Comparison of ENCODE assay signal across 20 cellular contexts in genomic region chr4:94409947-94410346, GRCh38. TPM values are rescaled to one million over a fixed set of nuclear protein-coding genes. Genes with fewer than 3 reads are reported as not detected.
A peak's percentile ranks its signal among the peaks of the same experiment; 100 is the strongest.
DNase-seq lines count a peak whose midpoint lies in the region; ATAC-seq and TF ChIP-seq lines count a peak whose summit lies in the region.
"Had no signal": no experiment of that assay in that cellular context is flagged by ENCODE, and none has a peak within 500 bp of the region (broad histone marks: within the 10 kb centered on the region; RNA-seq: fewer than 3 reads in every experiment).

No MANE protein-coding gene starts in this region.

- peaks cover 6% of the 10 kb centered on the region for H3K9me3 Mint-ChIP-seq in MCF 10A (ENCODE audit: unreplicated experiment)
- H3K9me3 Mint-ChIP-seq: activated naive CD4-positive, alpha-beta T cell treated with anti-CD3 and anti-CD28 coated beads for 36 hours; neural progenitor cell had no signal

- no peak overlapping the region for H3K4me2 ChIP-seq in mammary epithelial cell (ENCODE audit: insufficient read depth, low read depth, low read length)
- H3K4me2 ChIP-seq in osteoblast (ENCODE audit: insufficient read depth, low read length) = peak overlapping the region; percentile 82
- H3K4me2 ChIP-seq: neural progenitor cell had no signal

- H3K4me1 ChIP-seq in mammary epithelial cell (ENCODE audit: insufficient read depth, low read length) (peaks cover 12% of the 10 kb centered on the region), osteoblast (ENCODE audit: insufficient read depth, low read length) (peaks cover 74% of the 10 kb centered on the region), aorta (ENCODE audit: control insufficient read depth in 1 of 2, insufficient read depth in 2 of 2, low read length in 2 of 2) (peaks cover 6 to 7% of the 10 kb centered on the region in 2 donors)

- POLR2A ChIA-PET in MCF 10A (lab: Yijun Ruan, JAX) = interaction anchor here (0.7 to 9.3 kb wide), 8 partner anchors 9 to 204 kb away, joined by 4 to 288 read pairs (median 10); partner anchors contain the start of gene PDLIM5

- DNase-seq in MCF 10A (ENCODE audit: unreplicated experiment) = peak; percentile 6
- no peak for DNase-seq in mammary epithelial cell
- DNase-seq in fibroblast of mammary gland (ENCODE audit: low read depth) = peak; percentile 16
- no peak for DNase-seq in osteoblast (ENCODE audit: insufficient read length, low spot score, missing footprints)
- no peak for DNase-seq in aorta
- DNase-seq in mesenteric fat pad (ENCODE audit: low spot score) = no peak
- DNase-seq in foreskin fibroblast = no peak
- no peak for DNase-seq in DMS53 (lab: John Stamatoyannopoulos, UW)
- DNase-seq: activated CD4-positive, alpha-beta T cell treated with anti-CD3 and anti-CD28 coated beads, Interleukin-2, amount 50 U/mL, for 4 hours; activated naive CD4-positive, alpha-beta T cell treated with anti-CD3 and anti-CD28 coated beads for 36 hours; hippocampal formation; islet precursor cell; NCI-H1105; NCI-H526 treated with DMSO at 0.1 percent for 48 hours; SHP77 treated with DMSO at 0.1 percent for 48 hours; WERI-Rb-1 had no signal

- ATAC-seq in aorta (ENCODE audit: low FRiP score) = peak; percentile 77
- ATAC-seq: body of pancreas had no signal

- dilution Hi-C loops in mammary epithelial cell (cut with HindIII; ENCODE audit: low sequenced_read_pairs) = no loop called here

- peaks cover 5% of the 10 kb centered on the region for H3K36me3 Mint-ChIP-seq in MCF 10A (ENCODE audit: insufficient read depth, unreplicated experiment)
- H3K36me3 Mint-ChIP-seq: neural progenitor cell had no signal

- H3K27ac Mint-ChIP-seq in MCF 10A (ENCODE audit: low read depth, unreplicated experiment) = peak overlapping the region; percentile 99
- H3K27ac Mint-ChIP-seq: activated naive CD4-positive, alpha-beta T cell treated with anti-CD3 and anti-CD28 coated beads for 36 hours; neural progenitor cell had no signal

- no peak overlapping the region for H3K4me3 ChIP-seq in mammary epithelial cell (replicated peaks in 1 of 3; ENCODE audit: insufficient read depth in 1 of 3, low read depth in 2 of 3, low read length in 3 of 3)
- no peak overlapping the region for H3K4me3 ChIP-seq in fibroblast of mammary gland (ENCODE audit: control insufficient read depth, low read depth, low read length)
- no peak overlapping the region for H3K4me3 ChIP-seq in osteoblast (ENCODE audit: insufficient read depth, low read length)
- H3K4me3 ChIP-seq in aorta (ENCODE audit: low read length in 2 of 2) = no peak overlapping the region
- no peak overlapping the region for H3K4me3 ChIP-seq in foreskin fibroblast (ENCODE audit: low read depth in 1 of 2, low read length in 2 of 2)
- H3K4me3 ChIP-seq: BLaER1 treated with 17β-estradiol and CSF1 and Interleukin-3, amounts not matched to agents 10 nM and 100 nM; body of pancreas; neural progenitor cell had no signal

- H2AFZ ChIP-seq in mammary epithelial cell (ENCODE audit: low read depth, low read length) (no peak overlapping the region), osteoblast (ENCODE audit: low read length) (no peak overlapping the region)
- H2AFZ ChIP-seq: neural progenitor cell had no signal

- no peaks in the 10 kb centered on the region for H3K27me3 Mint-ChIP-seq in MCF 10A (ENCODE audit: insufficient read depth, unreplicated experiment)

- H3K36me3 ChIP-seq in mammary epithelial cell (ENCODE audit: insufficient read depth, low read length) (no peaks in the 10 kb centered on the region), osteoblast (ENCODE audit: insufficient read depth, low read length) (no peaks in the 10 kb centered on the region), aorta (ENCODE audit: control insufficient read depth in 1 of 2, insufficient read depth in 2 of 2, low read length in 1 of 2) (no peaks in the 10 kb centered on the region)
- H3K36me3 ChIP-seq: BLaER1 treated with 17β-estradiol and CSF1 and Interleukin-3, amounts not matched to agents 10 nM and 100 nM; neural progenitor cell; WERI-Rb-1 had no signal

- no peak for TF ChIP-seq CTCF in MCF 10A (IDR thresholded peaks at IDR 0.05; ENCODE audit: unreplicated experiment)
- no peak for TF ChIP-seq CTCF in mammary epithelial cell (conservative IDR thresholded peaks at IDR 0.05 in 1 of 2, IDR thresholded peaks at IDR 0.05 in 1 of 2; ENCODE audit: extremely low read depth in 1 of 2, insufficient read depth in 1 of 2, low read depth in 1 of 2, low read length in 2 of 2)
- TF ChIP-seq CTCF in fibroblast of mammary gland (conservative IDR thresholded peaks at IDR 0.05; ENCODE audit: control insufficient read depth, insufficient read depth, low read depth, low read length) = no peak
- no peak for TF ChIP-seq CTCF in osteoblast (IDR thresholded peaks at IDR 0.05; ENCODE audit: extremely low read depth, low read depth, low read length)
- TF ChIP-seq CTCF in foreskin fibroblast (IDR thresholded peaks at IDR 0.05; ENCODE audit: low read depth, low read length) = no peak

- H3K4me3 Mint-ChIP-seq in MCF 10A (ENCODE audit: unreplicated experiment) = no peak overlapping the region
- H3K4me3 Mint-ChIP-seq: activated naive CD4-positive, alpha-beta T cell treated with anti-CD3 and anti-CD28 coated beads for 36 hours; neural progenitor cell had no signal

- intact Hi-C loops in MCF 10A (cut with micrococcal nuclease) (loop anchor here (1.0 kb wide), 1 partner anchor 43 kb away; no protein-coding TSS in a partner anchor), mammary epithelial cell (cut with micrococcal nuclease) (loop anchor here (10.0 kb wide), 1 partner anchor 315 kb away; no protein-coding TSS in a partner anchor), aorta (cut with DNase I) (loop anchor here (2.0 to 10.0 kb wide), 7 partner anchors 45 to 695 kb away; no protein-coding TSS in a partner anchor)

- H3K27ac ChIP-seq in mammary epithelial cell (ENCODE audit: insufficient read depth, low read depth, low read length) (no peak overlapping the region), osteoblast (ENCODE audit: low read depth, low read length) (peak overlapping the region; percentile 97), aorta (ENCODE audit: low read depth in 1 of 2, low read length in 2 of 2) (no peak overlapping the region)
- H3K27ac ChIP-seq: 22Rv1; BLaER1 treated with 17β-estradiol and CSF1 and Interleukin-3, amounts not matched to agents 10 nM and 100 nM; body of pancreas; neural progenitor cell; WERI-Rb-1 had no signal

- peaks cover 23% of the 10 kb centered on the region for H3K4me1 Mint-ChIP-seq in MCF 10A (ENCODE audit: insufficient read depth, unreplicated experiment)

- CTCF ChIA-PET in MCF 10A (lab: Yijun Ruan, JAX) (interaction anchor here (0.7 to 0.8 kb wide), 2 partner anchors 109 to 150 kb away, joined by 3 read pairs; no protein-coding TSS in a partner anchor), mammary epithelial cell (lab: Charles Lee; ENCODE audit: low non-redundant PET) (no interaction called here)

- BruUV-seq in MCF 10A (replicated peaks; lab: Mats Ljungman, UMichigan) (TSS peak; percentile 80), mammary epithelial cell (replicated peaks; lab: Mats Ljungman, UMichigan) (no TSS peak)

- H3K9ac ChIP-seq in mammary epithelial cell (ENCODE audit: insufficient read depth, low read length) = no peak overlapping the region
- H3K9ac ChIP-seq: BLaER1 treated with 17β-estradiol and CSF1 and Interleukin-3, amounts not matched to agents 10 nM and 100 nM; neural progenitor cell had no signal

- H3K79me2 ChIP-seq in mammary epithelial cell (ENCODE audit: insufficient read depth, low read length) = no peaks in the 10 kb centered on the region
- peaks cover 4% of the 10 kb centered on the region for H3K79me2 ChIP-seq in osteoblast (ENCODE audit: insufficient read depth, low read length)

- H3K27me3 ChIP-seq in mammary epithelial cell (ENCODE audit: insufficient read depth, low read length) (no peaks in the 10 kb centered on the region), osteoblast (ENCODE audit: insufficient read depth, low read length) (no peaks in the 10 kb centered on the region), aorta (ENCODE audit: control insufficient read depth in 1 of 2, insufficient read depth in 2 of 2, low read length in 1 of 2) (no peaks in the 10 kb centered on the region)
- H3K27me3 ChIP-seq: BLaER1 treated with 17β-estradiol and CSF1 and Interleukin-3, amounts not matched to agents 10 nM and 100 nM; body of pancreas; neural progenitor cell had no signal

- in situ Hi-C loops in mammary epithelial cell (cut with MboI; ENCODE audit: low sequenced_read_pairs in 2 of 2) = loop anchor here (5.0 to 10.0 kb wide), 2 partner anchors 185 to 187 kb away; no protein-coding TSS in a partner anchor

- H3K9me3 ChIP-seq in mammary epithelial cell (replicated peaks; ENCODE audit: insufficient read depth, low read length) = no peaks in the 10 kb centered on the region
- H3K9me3 ChIP-seq in osteoblast (ENCODE audit: low read depth, low read length) = no peaks in the 10 kb centered on the region
- no peaks in the 10 kb centered on the region for H3K9me3 ChIP-seq in aorta (ENCODE audit: control insufficient read depth, low read length)
- H3K9me3 ChIP-seq: BLaER1 treated with 17β-estradiol and CSF1 and Interleukin-3, amounts not matched to agents 10 nM and 100 nM; body of pancreas had no signal

- H4K20me1 ChIP-seq in mammary epithelial cell (ENCODE audit: insufficient read depth, low read length) = no peaks in the 10 kb centered on the region
- H4K20me1 ChIP-seq in osteoblast (ENCODE audit: insufficient read depth, low read length) = no peaks in the 10 kb centered on the region
- H4K20me1 ChIP-seq: BLaER1 treated with 17β-estradiol and CSF1 and Interleukin-3, amounts not matched to agents 10 nM and 100 nM had no signal

RNA-seq across cellular contexts. Expression of gene PDLIM5, which starts 41.8 kb away (rescaled TPM):
- total RNA-seq in MCF 10A (2022) (151 and 158 TPM in 2 replicates), mammary epithelial cell (100 to 1,000 TPM; 199 to 225 TPM), osteoblast (242 and 312 TPM in 2 replicates), aorta (100 to 1,000 TPM; 374 to 762 TPM), mesenteric fat pad (125 TPM)
- polyA plus RNA-seq in mammary epithelial cell (160 TPM), aorta (10 to 100 TPM; 64.4 to 82.7 TPM)
- 237 TPM for polyA minus RNA-seq in mammary epithelial cell

Comparison
In these comparisons a context has a peak if more than half of its experiments do, and no peak if none do; other contexts are left out.
1. DNase-seq: peak in MCF 10A (single experiment) and fibroblast of mammary gland (single experiment); none in mammary epithelial cell (single experiment), osteoblast (single experiment), aorta (0 of 2), mesenteric fat pad (single experiment), foreskin fibroblast (0 of 2) and DMS53 (single experiment).